1 cellular context compared by ENCODE assay signal in the genomic region with DNA sequence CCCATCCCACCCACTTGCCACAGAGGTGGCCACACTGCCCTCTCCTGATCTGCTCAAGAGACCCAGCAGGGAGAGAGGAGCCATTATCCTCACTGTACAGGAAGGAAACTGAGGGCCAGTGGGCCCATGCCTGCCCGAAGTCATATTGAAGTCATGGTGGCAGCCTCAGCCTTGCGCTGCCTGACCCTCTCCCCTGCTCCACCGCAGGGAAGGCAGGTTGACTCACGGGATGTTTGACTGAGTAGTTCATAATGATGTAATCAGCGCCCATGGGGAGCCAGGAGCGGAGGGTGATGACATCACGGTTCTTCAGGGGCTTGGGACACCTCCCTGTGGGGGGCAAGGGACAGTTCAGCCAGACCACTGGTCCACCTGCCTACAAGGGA.
TF ChIP-seq lines count a peak whose summit lies in the region.

No MANE protein-coding gene starts in this region.

TF ChIP-seq in K562, 482 proteins besides CTCF, POLR2A, EP300 and RAD21 (continues in another document):
- TF ChIP-seq ZNF184 (CRISPR knock-in tag; IDR thresholded peaks at IDR 0.05): no peak
- TF ChIP-seq KAT7 (CRISPR knock-in tag; IDR thresholded peaks at IDR 0.05; ENCODE audit: borderline replicate concordance): no peak
- no peak for TF ChIP-seq ZNF384 (IDR thresholded peaks at IDR 0.05; ENCODE audit: low read depth, low read length)
- TF ChIP-seq JUN (IDR thresholded peaks at IDR 0.05; ENCODE audit: borderline replicate concordance, low read depth, low read length): peak; percentile 66; the same call in 1 of the 2 replicates
- no peak for TF ChIP-seq JUN (CRISPR knock-in tag; IDR thresholded peaks at IDR 0.05; ENCODE audit: borderline replicate concordance)
- no peak for TF ChIP-seq NCOR1 (IDR thresholded peaks at IDR 0.05)
- no peak for TF ChIP-seq ZNF766 (CRISPR knock-in tag; conservative IDR thresholded peaks at IDR 0.05)
- no peak for TF ChIP-seq SAP30 (IDR thresholded peaks at IDR 0.05; ENCODE audit: borderline replicate concordance, insufficient read depth, low read depth, low read length, poor library complexity, severe bottlenecking)
- TF ChIP-seq POLR2B (IDR thresholded peaks at IDR 0.05; ENCODE audit: low read depth, partially characterized antibody): no peak
- 0 out of 2 replicates have a peak, but pooled peaks have one; percentile 15 for TF ChIP-seq CBX1 (IDR thresholded peaks at IDR 0.05; ENCODE audit: low read depth)
- no peak for TF ChIP-seq RBM25 (IDR thresholded peaks at IDR 0.05; ENCODE audit: low read depth, low read length, severe bottlenecking)
- TF ChIP-seq, protein P1, sequence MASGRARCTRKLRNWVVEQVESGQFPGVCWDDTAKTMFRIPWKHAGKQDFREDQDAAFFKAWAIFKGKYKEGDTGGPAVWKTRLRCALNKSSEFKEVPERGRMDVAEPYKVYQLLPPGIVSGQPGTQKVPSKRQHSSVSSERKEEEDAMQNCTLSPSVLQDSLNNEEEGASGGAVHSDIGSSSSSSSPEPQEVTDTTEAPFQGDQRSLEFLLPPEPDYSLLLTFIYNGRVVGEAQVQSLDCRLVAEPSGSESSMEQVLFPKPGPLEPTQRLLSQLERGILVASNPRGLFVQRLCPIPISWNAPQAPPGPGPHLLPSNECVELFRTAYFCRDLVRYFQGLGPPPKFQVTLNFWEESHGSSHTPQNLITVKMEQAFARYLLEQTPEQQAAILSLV (tag; IDR thresholded peaks at IDR 0.05): no peak
- TF ChIP-seq HMG20A (CRISPR knock-in tag; conservative IDR thresholded peaks at IDR 0.05): no peak
- no peak for TF ChIP-seq SMAD2 (IDR thresholded peaks at IDR 0.05; ENCODE audit: low read depth, low read length)
- TF ChIP-seq ZNF324 (CRISPR knock-in tag; IDR thresholded peaks at IDR 0.05): no peak
- no peak for TF ChIP-seq ZZZ3 (IDR thresholded peaks at IDR 0.05)
- TF ChIP-seq ZKSCAN1 (IDR thresholded peaks at IDR 0.05; ENCODE audit: low read depth, low read length): no peak
- TF ChIP-seq HNRNPL (IDR thresholded peaks at IDR 0.05; ENCODE audit: low read depth, low read length): no peak
- TF ChIP-seq MAFG (tag; conservative IDR thresholded peaks at IDR 0.05): no peak
- TF ChIP-seq NR2C2 (CRISPR knock-in tag; IDR thresholded peaks at IDR 0.05): no peak
- peak; percentile 2; the same call in 1 of the 2 replicates for TF ChIP-seq NR2C2 (tag; IDR thresholded peaks at IDR 0.05)
- TF ChIP-seq, protein P2, sequence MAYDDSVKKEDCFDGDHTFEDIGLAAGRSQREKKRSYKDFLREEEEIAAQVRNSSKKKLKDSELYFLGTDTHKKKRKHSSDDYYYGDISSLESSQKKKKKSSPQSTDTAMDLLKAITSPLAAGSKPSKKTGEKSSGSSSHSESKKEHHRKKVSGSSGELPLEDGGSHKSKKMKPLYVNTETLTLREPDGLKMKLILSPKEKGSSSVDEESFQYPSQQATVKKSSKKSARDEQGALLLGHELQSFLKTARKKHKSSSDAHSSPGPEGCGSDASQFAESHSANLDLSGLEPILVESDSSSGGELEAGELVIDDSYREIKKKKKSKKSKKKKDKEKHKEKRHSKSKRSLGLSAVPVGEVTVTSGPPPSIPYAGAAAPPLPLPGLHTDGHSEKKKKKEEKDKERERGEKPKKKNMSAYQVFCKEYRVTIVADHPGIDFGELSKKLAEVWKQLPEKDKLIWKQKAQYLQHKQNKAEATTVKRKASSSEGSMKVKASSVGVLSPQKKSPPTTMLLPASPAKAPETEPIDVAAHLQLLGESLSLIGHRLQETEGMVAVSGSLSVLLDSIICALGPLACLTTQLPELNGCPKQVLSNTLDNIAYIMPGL (CRISPR knock-in tag; IDR thresholded peaks at IDR 0.05): no peak
- 0 out of 2 replicates have a peak, but pooled peaks have one; percentile 19 for TF ChIP-seq GTF2E2 (tag; IDR thresholded peaks at IDR 0.05)
- peak; percentile 76 for TF ChIP-seq JUND (IDR thresholded peaks at IDR 0.05; ENCODE audit: borderline replicate concordance, low read depth, low read length)
- TF ChIP-seq JUND (tag; IDR thresholded peaks at IDR 0.05; ENCODE audit: borderline replicate concordance, low read depth, low read length): peak; percentile 48; the same call in 1 of the 3 replicates
- TF ChIP-seq GABPA (tag; conservative IDR thresholded peaks at IDR 0.05; ENCODE audit: low read depth): no peak
- TF ChIP-seq, protein P3, sequence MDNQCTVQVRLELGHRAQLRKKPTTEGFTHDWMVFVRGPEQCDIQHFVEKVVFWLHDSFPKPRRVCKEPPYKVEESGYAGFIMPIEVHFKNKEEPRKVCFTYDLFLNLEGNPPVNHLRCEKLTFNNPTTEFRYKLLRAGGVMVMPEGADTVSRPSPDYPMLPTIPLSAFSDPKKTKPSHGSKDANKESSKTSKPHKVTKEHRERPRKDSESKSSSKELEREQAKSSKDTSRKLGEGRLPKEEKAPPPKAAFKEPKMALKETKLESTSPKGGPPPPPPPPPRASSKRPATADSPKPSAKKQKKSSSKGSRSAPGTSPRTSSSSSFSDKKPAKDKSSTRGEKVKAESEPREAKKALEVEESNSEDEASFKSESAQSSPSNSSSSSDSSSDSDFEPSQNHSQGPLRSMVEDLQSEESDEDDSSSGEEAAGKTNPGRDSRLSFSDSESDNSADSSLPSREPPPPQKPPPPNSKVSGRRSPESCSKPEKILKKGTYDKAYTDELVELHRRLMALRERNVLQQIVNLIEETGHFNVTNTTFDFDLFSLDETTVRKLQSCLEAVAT (IDR thresholded peaks at IDR 0.05): no peak
- no peak for TF ChIP-seq ZNF239 (CRISPR knock-in tag; IDR thresholded peaks at IDR 0.05)
- no peak for TF ChIP-seq ZNF140 (CRISPR knock-in tag; IDR thresholded peaks at IDR 0.05)
- no peak for TF ChIP-seq BDP1 (IDR thresholded peaks at IDR 0.05; ENCODE audit: insufficient read depth, insufficient read length)
- TF ChIP-seq, protein P4, sequence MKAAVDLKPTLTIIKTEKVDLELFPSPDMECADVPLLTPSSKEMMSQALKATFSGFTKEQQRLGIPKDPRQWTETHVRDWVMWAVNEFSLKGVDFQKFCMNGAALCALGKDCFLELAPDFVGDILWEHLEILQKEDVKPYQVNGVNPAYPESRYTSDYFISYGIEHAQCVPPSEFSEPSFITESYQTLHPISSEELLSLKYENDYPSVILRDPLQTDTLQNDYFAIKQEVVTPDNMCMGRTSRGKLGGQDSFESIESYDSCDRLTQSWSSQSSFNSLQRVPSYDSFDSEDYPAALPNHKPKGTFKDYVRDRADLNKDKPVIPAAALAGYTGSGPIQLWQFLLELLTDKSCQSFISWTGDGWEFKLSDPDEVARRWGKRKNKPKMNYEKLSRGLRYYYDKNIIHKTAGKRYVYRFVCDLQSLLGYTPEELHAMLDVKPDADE (conservative IDR thresholded peaks at IDR 0.05; ENCODE audit: control insufficient read depth, low read depth, low read length): no peak
- TF ChIP-seq, protein P5, sequence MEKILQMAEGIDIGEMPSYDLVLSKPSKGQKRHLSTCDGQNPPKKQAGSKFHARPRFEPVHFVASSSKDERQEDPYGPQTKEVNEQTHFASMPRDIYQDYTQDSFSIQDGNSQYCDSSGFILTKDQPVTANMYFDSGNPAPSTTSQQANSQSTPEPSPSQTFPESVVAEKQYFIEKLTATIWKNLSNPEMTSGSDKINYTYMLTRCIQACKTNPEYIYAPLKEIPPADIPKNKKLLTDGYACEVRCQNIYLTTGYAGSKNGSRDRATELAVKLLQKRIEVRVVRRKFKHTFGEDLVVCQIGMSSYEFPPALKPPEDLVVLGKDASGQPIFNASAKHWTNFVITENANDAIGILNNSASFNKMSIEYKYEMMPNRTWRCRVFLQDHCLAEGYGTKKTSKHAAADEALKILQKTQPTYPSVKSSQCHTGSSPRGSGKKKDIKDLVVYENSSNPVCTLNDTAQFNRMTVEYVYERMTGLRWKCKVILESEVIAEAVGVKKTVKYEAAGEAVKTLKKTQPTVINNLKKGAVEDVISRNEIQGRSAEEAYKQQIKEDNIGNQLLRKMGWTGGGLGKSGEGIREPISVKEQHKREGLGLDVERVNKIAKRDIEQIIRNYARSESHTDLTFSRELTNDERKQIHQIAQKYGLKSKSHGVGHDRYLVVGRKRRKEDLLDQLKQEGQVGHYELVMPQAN (IDR thresholded peaks at IDR 0.05; ENCODE audit: borderline replicate concordance): no peak
- TF ChIP-seq ZNF589 (CRISPR knock-in tag; IDR thresholded peaks at IDR 0.05; ENCODE audit: low read depth): peak; percentile 83
- TF ChIP-seq, protein P6, sequence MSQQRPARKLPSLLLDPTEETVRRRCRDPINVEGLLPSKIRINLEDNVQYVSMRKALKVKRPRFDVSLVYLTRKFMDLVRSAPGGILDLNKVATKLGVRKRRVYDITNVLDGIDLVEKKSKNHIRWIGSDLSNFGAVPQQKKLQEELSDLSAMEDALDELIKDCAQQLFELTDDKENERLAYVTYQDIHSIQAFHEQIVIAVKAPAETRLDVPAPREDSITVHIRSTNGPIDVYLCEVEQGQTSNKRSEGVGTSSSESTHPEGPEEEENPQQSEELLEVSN (IDR thresholded peaks at IDR 0.05; ENCODE audit: borderline replicate concordance in 1 of 2, extremely low read depth in 1 of 2, insufficient read depth in 1 of 2, insufficient read length in 1 of 2, low read depth in 1 of 2, low read length in 1 of 2, poor library complexity in 1 of 2, severe bottlenecking in 1 of 2): no peak
- TF ChIP-seq IFI16 (CRISPR knock-in tag; IDR thresholded peaks at IDR 0.05): no peak
- TF ChIP-seq FOSL1 (tag; conservative IDR thresholded peaks at IDR 0.05): peak; percentile 74; the same call in 1 of the 2 replicates
- TF ChIP-seq ZBTB8A (IDR thresholded peaks at IDR 0.05; ENCODE audit: partially characterized antibody): no peak
- TF ChIP-seq MED1 (CRISPR knock-in tag; IDR thresholded peaks at IDR 0.05; ENCODE audit: borderline replicate concordance): no peak
- TF ChIP-seq, protein P7, sequence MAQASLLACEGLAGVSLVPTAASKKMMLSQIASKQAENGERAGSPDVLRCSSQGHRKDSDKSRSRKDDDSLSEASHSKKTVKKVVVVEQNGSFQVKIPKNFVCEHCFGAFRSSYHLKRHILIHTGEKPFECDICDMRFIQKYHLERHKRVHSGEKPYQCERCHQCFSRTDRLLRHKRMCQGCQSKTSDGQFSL (CRISPR knock-in tag; IDR thresholded peaks at IDR 0.05): 0 out of 2 replicates have a peak, but pooled peaks have one; percentile 20
- TF ChIP-seq, protein P7 (tag; IDR thresholded peaks at IDR 0.05): no peak
- TF ChIP-seq KLF13 (tag; IDR thresholded peaks at IDR 0.05; ENCODE audit: borderline replicate concordance, low read depth): no peak
- no peak for TF ChIP-seq ZNF436 (CRISPR knock-in tag; IDR thresholded peaks at IDR 0.05)
- TF ChIP-seq POLR2AphosphoS2 (IDR thresholded peaks at IDR 0.05; ENCODE audit: low read length): no peak
- TF ChIP-seq PHF20 (IDR thresholded peaks at IDR 0.05; ENCODE audit: partially characterized antibody): no peak
- no peak for TF ChIP-seq CBX8 (IDR thresholded peaks at IDR 0.05; ENCODE audit: borderline replicate concordance, extremely low read depth, low read depth, low read length, poor library complexity, severe bottlenecking)
- no peak for TF ChIP-seq EZH2 (IDR thresholded peaks at IDR 0.05; ENCODE audit: borderline replicate concordance, low read depth, low read length)
- TF ChIP-seq, protein P8, sequence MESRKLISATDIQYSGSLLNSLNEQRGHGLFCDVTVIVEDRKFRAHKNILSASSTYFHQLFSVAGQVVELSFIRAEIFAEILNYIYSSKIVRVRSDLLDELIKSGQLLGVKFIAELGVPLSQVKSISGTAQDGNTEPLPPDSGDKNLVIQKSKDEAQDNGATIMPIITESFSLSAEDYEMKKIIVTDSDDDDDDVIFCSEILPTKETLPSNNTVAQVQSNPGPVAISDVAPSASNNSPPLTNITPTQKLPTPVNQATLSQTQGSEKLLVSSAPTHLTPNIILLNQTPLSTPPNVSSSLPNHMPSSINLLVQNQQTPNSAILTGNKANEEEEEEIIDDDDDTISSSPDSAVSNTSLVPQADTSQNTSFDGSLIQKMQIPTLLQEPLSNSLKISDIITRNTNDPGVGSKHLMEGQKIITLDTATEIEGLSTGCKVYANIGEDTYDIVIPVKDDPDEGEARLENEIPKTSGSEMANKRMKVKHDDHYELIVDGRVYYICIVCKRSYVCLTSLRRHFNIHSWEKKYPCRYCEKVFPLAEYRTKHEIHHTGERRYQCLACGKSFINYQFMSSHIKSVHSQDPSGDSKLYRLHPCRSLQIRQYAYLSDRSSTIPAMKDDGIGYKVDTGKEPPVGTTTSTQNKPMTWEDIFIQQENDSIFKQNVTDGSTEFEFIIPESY (CRISPR knock-in tag; IDR thresholded peaks at IDR 0.05): no peak
- TF ChIP-seq DMBX1 (CRISPR knock-in tag; IDR thresholded peaks at IDR 0.05; ENCODE audit: borderline replicate concordance): 0 out of 2 replicates have a peak, but pooled peaks have one; percentile 57
- no peak for TF ChIP-seq TSC22D4 (tag; IDR thresholded peaks at IDR 0.05)
- 0 out of 2 replicates have a peak, but pooled peaks have one; percentile 0 for TF ChIP-seq EP400 (IDR thresholded peaks at IDR 0.05)
- TF ChIP-seq, protein P9, sequence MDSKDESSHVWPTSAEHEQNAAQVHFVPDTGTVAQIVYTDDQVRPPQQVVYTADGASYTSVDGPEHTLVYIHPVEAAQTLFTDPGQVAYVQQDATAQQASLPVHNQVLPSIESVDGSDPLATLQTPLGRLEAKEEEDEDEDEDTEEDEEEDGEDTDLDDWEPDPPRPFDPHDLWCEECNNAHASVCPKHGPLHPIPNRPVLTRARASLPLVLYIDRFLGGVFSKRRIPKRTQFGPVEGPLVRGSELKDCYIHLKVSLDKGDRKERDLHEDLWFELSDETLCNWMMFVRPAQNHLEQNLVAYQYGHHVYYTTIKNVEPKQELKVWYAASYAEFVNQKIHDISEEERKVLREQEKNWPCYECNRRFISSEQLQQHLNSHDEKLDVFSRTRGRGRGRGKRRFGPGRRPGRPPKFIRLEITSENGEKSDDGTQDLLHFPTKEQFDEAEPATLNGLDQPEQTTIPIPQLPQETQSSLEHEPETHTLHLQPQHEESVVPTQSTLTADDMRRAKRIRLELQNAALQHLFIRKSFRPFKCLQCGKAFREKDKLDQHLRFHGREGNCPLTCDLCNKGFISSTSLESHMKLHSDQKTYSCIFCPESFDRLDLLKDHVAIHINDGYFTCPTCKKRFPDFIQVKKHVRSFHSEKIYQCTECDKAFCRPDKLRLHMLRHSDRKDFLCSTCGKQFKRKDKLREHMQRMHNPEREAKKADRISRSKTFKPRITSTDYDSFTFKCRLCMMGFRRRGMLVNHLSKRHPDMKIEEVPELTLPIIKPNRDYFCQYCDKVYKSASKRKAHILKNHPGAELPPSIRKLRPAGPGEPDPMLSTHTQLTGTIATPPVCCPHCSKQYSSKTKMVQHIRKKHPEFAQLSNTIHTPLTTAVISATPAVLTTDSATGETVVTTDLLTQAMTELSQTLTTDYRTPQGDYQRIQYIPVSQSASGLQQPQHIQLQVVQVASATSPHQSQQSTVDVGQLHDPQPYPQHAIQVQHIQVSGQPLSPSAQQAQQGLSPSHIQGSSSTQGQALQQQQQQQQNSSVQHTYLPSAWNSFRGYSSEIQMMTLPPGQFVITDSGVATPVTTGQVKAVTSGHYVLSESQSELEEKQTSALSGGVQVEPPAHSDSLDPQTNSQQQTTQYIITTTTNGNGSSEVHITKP (IDR thresholded peaks at IDR 0.05; ENCODE audit: partially characterized antibody): no peak
